Comparison of ENCODE assay signal across 2 cellular contexts in genomic region chr19:4376245-4376990, GRCh38.
TF ChIP-seq lines count a peak whose summit lies in the region.

No MANE protein-coding gene starts in this region.

TF ChIP-seq in HEK293, 187 proteins besides CTCF, POLR2A, EP300 and RAD21:
- TF ChIP-seq ZNF658 (tag by site-specific recombination; IDR thresholded peaks at IDR 0.05) = no peak
- peak; percentile 32; the same call in 1 of the 2 replicates for TF ChIP-seq ZIC2 (tag by site-specific recombination; IDR thresholded peaks at IDR 0.05)
- no peak for TF ChIP-seq ZNF626 (tag by site-specific recombination; IDR thresholded peaks at IDR 0.05)
- TF ChIP-seq ZNF341 (tag by site-specific recombination; IDR thresholded peaks at IDR 0.05; ENCODE audit: low read depth) = peak; percentile 36; the same call in 1 of the 2 replicates
- 0 out of 2 replicates have a peak, but pooled peaks have one; percentile 14 for TF ChIP-seq KLF17 (tag by site-specific recombination; IDR thresholded peaks at IDR 0.05)
- TF ChIP-seq ZNF174 (tag by site-specific recombination; IDR thresholded peaks at IDR 0.05) = no peak
- TF ChIP-seq GFI1B (tag by site-specific recombination; IDR thresholded peaks at IDR 0.05) = no peak
- no peak for TF ChIP-seq ZNF501 (tag by site-specific recombination; IDR thresholded peaks at IDR 0.05)
- TF ChIP-seq ZNF169 (tag by site-specific recombination; IDR thresholded peaks at IDR 0.05) = no peak
- no peak for TF ChIP-seq ZNF580 (tag by site-specific recombination; IDR thresholded peaks at IDR 0.05)

TF ChIP-seq in GM12878, 131 proteins besides CTCF, POLR2A, EP300 and RAD21:
- TF ChIP-seq MXI1 (IDR thresholded peaks at IDR 0.05; ENCODE audit: low read depth, low read length) = no peak
- no peak for TF ChIP-seq SUPT20H (IDR thresholded peaks at IDR 0.05; ENCODE audit: borderline replicate concordance, control insufficient read depth, low read depth, low read length)
- TF ChIP-seq E4F1 (IDR thresholded peaks at IDR 0.05; ENCODE audit: borderline replicate concordance, partially characterized antibody) = no peak
- peak; percentile 55; the same call in 1 of the 2 replicates for TF ChIP-seq HDGF (IDR thresholded peaks at IDR 0.05)
- no peak for TF ChIP-seq ZSCAN29 (IDR thresholded peaks at IDR 0.05)
